Comparison of ENCODE assay signal across 8 cellular contexts in the genomic region with DNA sequence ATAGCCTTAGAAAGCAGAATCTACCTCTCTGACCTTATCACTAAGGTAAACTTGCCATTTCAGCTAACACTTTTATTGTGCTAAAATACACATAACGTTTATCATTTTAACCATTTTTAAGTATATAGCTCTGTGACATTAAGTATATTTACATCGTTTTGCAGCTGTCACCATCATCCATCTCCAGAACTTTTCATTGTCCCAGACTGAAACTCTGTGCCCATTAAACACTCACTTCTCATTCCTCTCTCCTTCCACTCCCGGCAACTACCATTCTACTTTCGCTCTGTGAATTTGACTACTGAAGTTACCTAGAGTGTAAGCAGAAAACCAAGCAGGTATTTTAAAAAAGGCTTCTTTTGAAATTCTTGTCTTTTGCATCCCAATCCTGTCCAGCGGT. TPM values are rescaled to one million over a fixed set of nuclear protein-coding genes. Genes with fewer than 3 reads are reported as not detected.
A peak's percentile ranks its signal among the peaks of the same experiment; 100 is the strongest.
DNase-seq lines count a peak whose midpoint lies in the region; TF ChIP-seq lines count a peak whose summit lies in the region.

No MANE protein-coding gene starts in this region.

- TF ChIP-seq CTCF in Calu3 (IDR thresholded peaks at IDR 0.05; ENCODE audit: unreplicated experiment) (no peak), MM.1S (IDR thresholded peaks at IDR 0.05; ENCODE audit: low read length) (no peak), dorsolateral prefrontal cortex (IDR thresholded peaks at IDR 0.05 in 54 of 56, conservative IDR thresholded peaks at IDR 0.05 in 2 of 56; ENCODE audit: low read depth in 1 of 56, partially characterized antibody in 56 of 56) (no peak)

- H4K20me1 ChIP-seq in MM.1S (ENCODE audit: insufficient read depth, low read length): no peaks in the 10 kb centered on the region

- H3K4me1 Mint-ChIP-seq in Calu3 (ENCODE audit: low read depth, unreplicated experiment): peaks cover 33% of the 10 kb centered on the region

- peak overlapping the region; percentile 90 for H3K27ac Mint-ChIP-seq in Calu3 (ENCODE audit: unreplicated experiment)

- CTCF ChIA-PET in Calu3 (lab: Charles Lee): interaction anchor here (0.7 kb wide), 1 partner anchor 49 kb away, joined by 4 read pairs; no protein-coding TSS in a partner anchor

- H3K9me3 ChIP-seq in MM.1S (replicated peaks; ENCODE audit: insufficient read depth, low read length) (no peaks in the 10 kb centered on the region), neuron (ENCODE audit: low read length) (no peaks in the 10 kb centered on the region)

- H3K4me3 Mint-ChIP-seq in Calu3 (ENCODE audit: low read depth, unreplicated experiment): peak overlapping the region; percentile 94

- peaks cover 49% of the 10 kb centered on the region for H3K36me3 Mint-ChIP-seq in Calu3 (ENCODE audit: insufficient read depth, unreplicated experiment)

- H3K27ac ChIP-seq in MM.1S (ENCODE audit: low read length) (no peak overlapping the region), dorsolateral prefrontal cortex (peak overlapping the region in 3 of 59 donors; percentile 98 to 100 (median 99))

- no peaks in the 10 kb centered on the region for H3K9me2 ChIP-seq in MM.1S (replicated peaks; ENCODE audit: insufficient read depth, low read length)

- peaks cover 8% of the 10 kb centered on the region; the same call in 1 of the 2 replicates for H3K36me3 ChIP-seq in MM.1S (replicated peaks; ENCODE audit: insufficient read depth, low read length)
- H3K36me3 ChIP-seq in neuron (ENCODE audit: insufficient read depth, low read length): peaks cover 10% of the 10 kb centered on the region

- H3K79me2 ChIP-seq in MM.1S (ENCODE audit: low read length): peaks cover 52% of the 10 kb centered on the region

- no peaks in the 10 kb centered on the region for H3K27me3 Mint-ChIP-seq in Calu3 (ENCODE audit: unreplicated experiment)

- H3F3A ChIP-seq in MM.1S (ENCODE audit: insufficient read depth, low read length): no peaks in the 10 kb centered on the region

- H2AFZ ChIP-seq in MM.1S (ENCODE audit: low read length) (no peak overlapping the region), neuron (ENCODE audit: low read depth, low read length) (no peak overlapping the region)

- peak overlapping the region; percentile 84 for H3K4me3 ChIP-seq in MM.1S (ENCODE audit: low read length)
- H3K4me3 ChIP-seq in dorsolateral prefrontal cortex: peak overlapping the region in 56 of 59 donors; percentile 5 to 100 (median 94)
- peak overlapping the region; percentile 92 for H3K4me3 ChIP-seq in neuron (ENCODE audit: low read length)

- H3K9me3 Mint-ChIP-seq in Calu3 (ENCODE audit: low read depth, unreplicated experiment): no peaks in the 10 kb centered on the region

- DNase-seq in Calu3 (no peak), MM.1S (no peak), dorsolateral prefrontal cortex (no peak), middle frontal gyrus (ENCODE audit: extremely low spot score, low spot score) (no peak), germinal center (ENCODE audit: low spot score) (no peak), SKM-1 (lab: John Stamatoyannopoulos, UW; ENCODE audit: unreplicated experiment) (no peak), LoVo (ENCODE audit: low spot score) (no peak)

- BruUV-seq in Calu3 (replicated peaks; lab: Mats Ljungman, UMichigan): no TSS peak

- intact Hi-C loops in Calu3 (cut with micrococcal nuclease; ENCODE audit: unreplicated experiment): loop anchor here (10.0 kb wide), 1 partner anchor 558 kb away; no protein-coding TSS in a partner anchor
- intact Hi-C loops in dorsolateral prefrontal cortex (cut with DNase I): loop anchor here in 1 of 2 donors (5.0 to 10.0 kb wide), 5 partner anchors 85 to 670 kb away; partner anchors contain the start of genes ATOH7, CCAR1, HNRNPH3 and KIFBP

- peak overlapping the region; percentile 97; the same call in 1 of the 2 replicates for H3K9ac ChIP-seq in MM.1S (ENCODE audit: low read length)

- no peaks in the 10 kb centered on the region for H3K27me3 ChIP-seq in MM.1S (replicated peaks; ENCODE audit: insufficient read depth, low read length)
- H3K27me3 ChIP-seq in dorsolateral prefrontal cortex: no peaks in the 10 kb centered on the region
- H3K27me3 ChIP-seq in neuron (ENCODE audit: insufficient read depth, low read length): no peaks in the 10 kb centered on the region

- peak overlapping the region; percentile 91; the same call in 1 of the 2 replicates for H3K4me2 ChIP-seq in MM.1S (ENCODE audit: low read depth, low read length)

- peaks cover 16% of the 10 kb centered on the region for H3K4me1 ChIP-seq in MM.1S (ENCODE audit: low read length)
- H3K4me1 ChIP-seq in neuron (ENCODE audit: insufficient read depth, low read length): peaks cover 20% of the 10 kb centered on the region

RNA-seq across cellular contexts. Expression of gene DDX50, which starts 1.3 kb away (rescaled TPM):
- total RNA-seq in Calu3 (2022): 39.1 and 44.4 TPM in 2 replicates
- 10 to 100 TPM; 20.8 to 39.0 (median 29.0) TPM for total RNA-seq in dorsolateral prefrontal cortex

RNA-seq across cellular contexts. Expression of gene DDX21, which starts 53.6 kb away (rescaled TPM):
- 135 and 144 TPM in 2 replicates for total RNA-seq in Calu3 (2022)
- 10 to 100 TPM; 13.9 to 30.2 (median 19.0) TPM for total RNA-seq in dorsolateral prefrontal cortex
